Comparison of ENCODE assay signal across 10 cellular contexts in genomic region chr4:86959588-86960500, GRCh38. TPM values are rescaled to one million over a fixed set of nuclear protein-coding genes. Genes with fewer than 3 reads are reported as not detected.
DNase-seq lines count a peak whose midpoint lies in the region; ATAC-seq, FAIRE-seq and TF ChIP-seq lines count a peak whose summit lies in the region.
"Had no signal": no experiment of that assay in that cellular context is flagged by ENCODE, and none has a peak within 500 bp of the region (broad histone marks: within the 10 kb centered on the region; RNA-seq: fewer than 3 reads in every experiment).

No MANE protein-coding gene starts in this region.

- H3K36me3 ChIP-seq in fibroblast of lung (ENCODE audit: control insufficient read depth, insufficient read depth, low read length), result no peaks in the 10 kb centered on the region
- H3K36me3 ChIP-seq in neutrophil, result no peaks in the 10 kb centered on the region

- H3K27me3 ChIP-seq in fibroblast of lung (ENCODE audit: control insufficient read depth, insufficient read depth, low read length), result no peaks in the 10 kb centered on the region
- no peaks in the 10 kb centered on the region for H3K27me3 ChIP-seq in neutrophil

- DNase-seq in GM18507 (ENCODE audit: extremely low spot score, insufficient read length, low read depth) (no peak), NB4 (ENCODE audit: low read depth) (peak; percentile 37), fibroblast of lung (ENCODE audit: low read depth in 2 of 2) (no peak), NCI-H2107 treated with DMSO at 0.1 percent for 48 hours (lab: John Stamatoyannopoulos, UW; ENCODE audit: unreplicated experiment) (no peak), C1 segment of cervical spinal cord (lab: John Stamatoyannopoulos, UW) (no peak)
- DNase-seq: NCI-H1105 had no signal

- peaks cover 18% of the 10 kb centered on the region for H3K4me1 ChIP-seq in fibroblast of lung (ENCODE audit: control insufficient read depth, extremely low read depth, insufficient read depth, low read length)
- peaks cover 21 to 29% of the 10 kb centered on the region in 2 experiments for H3K4me1 ChIP-seq in neutrophil (ENCODE audit: control insufficient read depth in 1 of 2, insufficient read depth in 1 of 2, low read depth in 1 of 2, low read length in 1 of 2)

- H3K9ac ChIP-seq in fibroblast of lung (ENCODE audit: insufficient read depth, low read length), result no peak overlapping the region

- H3K4me3 ChIP-seq in NB4 (ENCODE audit: low read depth, low read length) (no peak overlapping the region), fibroblast of lung (replicated peaks in 1 of 4; ENCODE audit: control extremely low read depth in 1 of 4, insufficient read depth in 1 of 4, low read depth in 3 of 4, low read length in 4 of 4) (no peak overlapping the region), neutrophil (ENCODE audit: low read depth in 1 of 2, low read length in 1 of 2) (no peak overlapping the region)

- H4K20me1 ChIP-seq in fibroblast of lung (ENCODE audit: control insufficient read depth, extremely low read depth, insufficient read depth, low read length), result no peaks in the 10 kb centered on the region

- TF ChIP-seq CTCF in NB4 (IDR thresholded peaks at IDR 0.05; ENCODE audit: low read depth, low read length) (no peak), fibroblast of lung (conservative IDR thresholded peaks at IDR 0.05 in 1 of 2, IDR thresholded peaks at IDR 0.05 in 1 of 2; ENCODE audit: low read depth in 1 of 2, low read length in 2 of 2) (no peak), neutrophil (IDR thresholded peaks at IDR 0.05) (no peak)

- H3K27ac ChIP-seq in fibroblast of lung (ENCODE audit: insufficient read depth, low read length) (no peak overlapping the region), neutrophil (peak overlapping the region; percentile 51)

- H3K9me3 ChIP-seq in fibroblast of lung (ENCODE audit: control insufficient read depth, insufficient read depth, low read depth, low read length) (no peaks in the 10 kb centered on the region), neutrophil (no peaks in the 10 kb centered on the region)

- no peak for TF ChIP-seq POLR2A in NB4 (IDR thresholded peaks at IDR 0.05; ENCODE audit: extremely low read depth, insufficient read length)

- H3K79me2 ChIP-seq in fibroblast of lung (ENCODE audit: control insufficient read depth, insufficient read depth, low read length), result no peaks in the 10 kb centered on the region

- H3K4me2 ChIP-seq in fibroblast of lung (ENCODE audit: extremely low read depth, insufficient read depth, low read length), result peak overlapping the region; percentile 9

- FAIRE-seq in GM18507 (lab: Jason Lieb, UNC), result peak; percentile 24
- FAIRE-seq: frontal cortex had no signal

- ATAC-seq in GM21447 (IDR thresholded peaks at IDR 0.05; ENCODE audit: unreplicated experiment), result no peak
- no peak for ATAC-seq in HG02571 (IDR thresholded peaks at IDR 0.05; ENCODE audit: unreplicated experiment)

- H2AFZ ChIP-seq in fibroblast of lung (ENCODE audit: low read length), result no peak overlapping the region

RNA-seq across cellular contexts. Expression of gene AFF1, which starts 25.0 kb away (rescaled TPM):
- 14.1 and 21.1 TPM in 2 replicates for total RNA-seq in fibroblast of lung
- polyA plus RNA-seq in fibroblast of lung, result 15.5 and 17.9 TPM in 2 replicates
- polyA plus RNA-seq in fibroblast of lung (2012), result 7.1 and 11.2 TPM in 2 replicates
- polyA minus RNA-seq in fibroblast of lung (ENCODE audit: low replicate concordance), result 48.5 and 64.8 TPM in 2 replicates
